Comparison of ENCODE assay signal across 29 cellular contexts in genomic region chr2:181836583-181836982, GRCh38. TPM values are rescaled to one million over a fixed set of nuclear protein-coding genes. Genes with fewer than 3 reads are reported as not detected.
DNase-seq lines count a peak whose midpoint lies in the region; ATAC-seq, FAIRE-seq and TF ChIP-seq lines count a peak whose summit lies in the region.
"Had no signal": no experiment of that assay in that cellular context is flagged by ENCODE, and none has a peak within 500 bp of the region (broad histone marks: within the 10 kb centered on the region; RNA-seq: fewer than 3 reads in every experiment).

No MANE protein-coding gene starts in this region.

- no peaks in the 10 kb centered on the region for H3K4me1 ChIP-seq in OCI-LY7 (ENCODE audit: insufficient read depth, low read length, poor library complexity, severe bottlenecking)
- H3K4me1 ChIP-seq: foreskin keratinocyte, upper lobe of right lung had no signal

- H3K27ac ChIP-seq in OCI-LY7 (ENCODE audit: low read depth, low read length, poor library complexity, severe bottlenecking): no peak overlapping the region
- H3K27ac ChIP-seq: brain microvascular endothelial cell, foreskin keratinocyte, skin epidermis, upper lobe of right lung, VCaP had no signal

- H3K4me2 ChIP-seq in OCI-LY7 (ENCODE audit: low read length): no peak overlapping the region

- intact Hi-C loops in OCI-LY7 (cut with micrococcal nuclease; ENCODE audit: unreplicated experiment): no loop called here

- no peak overlapping the region for H2AFZ ChIP-seq in OCI-LY7 (ENCODE audit: low read length)

- no peak for TF ChIP-seq CTCF in OCI-LY7 (conservative IDR thresholded peaks at IDR 0.05; ENCODE audit: low read length)

- no peaks in the 10 kb centered on the region for H3K36me3 ChIP-seq in OCI-LY7 (ENCODE audit: insufficient read depth, low read length)
- H3K36me3 ChIP-seq: brain microvascular endothelial cell, upper lobe of right lung had no signal

- no peak for DNase-seq in GM18507 (ENCODE audit: extremely low spot score, insufficient read length, low read depth)
- no peak for DNase-seq in OCI-LY7 (ENCODE audit: low spot score)
- DNase-seq in NCI-H2081 treated with DMSO at 0.1 percent for 48 hours (lab: John Stamatoyannopoulos, UW): no peak
- DNase-seq: activated CD4-positive, alpha-beta T cell treated with anti-CD3 and anti-CD28 coated beads, Interleukin-2, amount 10 ng/mL, durations not matched to agents 24 days and 14 days; activated naive CD4-positive, alpha-beta T cell; activated T-cell treated with anti-CD3 and anti-CD28 coated beads, Interleukin-2, amount 50 U/mL, for 48 hours; brain microvascular endothelial cell; CD8-positive, alpha-beta T cell; effector memory CD4-positive, alpha-beta T cell; foreskin keratinocyte; immature natural killer cell; IMR-90; natural killer cell; NCI-H1092 treated with DMSO at 0.1 percent for 48 hours; NCI-H1930; NCI-H345; NCI-H774; stimulated activated CD4-positive, alpha-beta T cell treated with anti-CD3 and anti-CD28 coated beads, Interleukin-1b, Interleukin-23, amount 100 ng/mL, for 48 hours; substantia nigra; upper lobe of right lung had no signal

- no peaks in the 10 kb centered on the region for H3K9me3 ChIP-seq in OCI-LY7 (ENCODE audit: low read length)
- H3K9me3 ChIP-seq: upper lobe of right lung had no signal

- no peaks in the 10 kb centered on the region for H3K79me2 ChIP-seq in OCI-LY7 (ENCODE audit: insufficient read depth, low read depth, low read length)

- no peaks in the 10 kb centered on the region for H3K9me2 ChIP-seq in OCI-LY7 (ENCODE audit: insufficient read depth, low read length)

- CTCF ChIA-PET in OCI-LY7 (lab: Charles Lee; ENCODE audit: unreplicated experiment): no interaction called here

- ATAC-seq in GM19438 (IDR thresholded peaks at IDR 0.05; ENCODE audit: low read depth, unreplicated experiment) (peak; percentile 67), HG02798 (IDR thresholded peaks at IDR 0.05; ENCODE audit: poor library complexity, unreplicated experiment) (peak; percentile 32), HG03432 (IDR thresholded peaks at IDR 0.05; ENCODE audit: unreplicated experiment) (peak; percentile 60), HG02973 (IDR thresholded peaks at IDR 0.05; ENCODE audit: unreplicated experiment) (no peak), HG03280 (IDR thresholded peaks at IDR 0.05; ENCODE audit: unreplicated experiment) (no peak)
- ATAC-seq: CD8-positive, alpha-beta T cell; foreskin keratinocyte; HCT116; left lobe of liver; natural killer cell; upper lobe of right lung had no signal

- no peak overlapping the region for H3K4me3 ChIP-seq in OCI-LY7 (ENCODE audit: low read depth, low read length, poor library complexity, severe bottlenecking)
- H3K4me3 ChIP-seq: skin epidermis, upper lobe of right lung had no signal

- POLR2A ChIA-PET in OCI-LY7 (lab: Charles Lee): interaction anchor here (0.5 to 1.2 kb wide), 2 partner anchors 16 to 62 kb away, joined by 3 to 4 read pairs; no protein-coding TSS in a partner anchor

- peak; percentile 85 for FAIRE-seq in GM18507 (lab: Jason Lieb, UNC)

- H4K20me1 ChIP-seq in OCI-LY7 (ENCODE audit: insufficient read depth, low read length): no peaks in the 10 kb centered on the region

- BruUV-seq in OCI-LY7 (replicated peaks; lab: Mats Ljungman, UMichigan): no TSS peak

RNA-seq across cellular contexts. Expression of gene ITPRID2, which starts 54.9 kb away (rescaled TPM):
- 25.9 and 28.8 TPM in 2 replicates for total RNA-seq in OCI-LY7 (2014; rRNA removed; shearing (Covaris generic))
- 47.5 and 57.3 TPM in 2 replicates for total RNA-seq in OCI-LY7 (2022)

Comparison
In these comparisons a context has a peak if more than half of its experiments do, and no peak if none do; other contexts are left out.
1. ATAC-seq: peak in GM19438 (single experiment), HG02798 (single experiment) and HG03432 (single experiment); none in HG02973 (single experiment) and HG03280 (single experiment).